11 cellular contexts compared by ENCODE assay signal in genomic region chr13:106100261-106100919, GRCh38.
A peak's percentile ranks its signal among the peaks of the same experiment; 100 is the strongest.
DNase-seq lines count a peak whose midpoint lies in the region; ATAC-seq and TF ChIP-seq lines count a peak whose summit lies in the region.
"Had no signal": no experiment of that assay in that cellular context is flagged by ENCODE, and none has a peak within 500 bp of the region (broad histone marks: within the 10 kb centered on the region; RNA-seq: fewer than 3 reads in every experiment).

No MANE protein-coding gene starts in this region.

- no peaks in the 10 kb centered on the region for H3K9me3 Mint-ChIP-seq in activated CD4-positive, alpha-beta memory T cell treated with anti-CD3 and anti-CD28 coated beads for 36 hours

- H3K27ac Mint-ChIP-seq in T-helper 17 cell = no peak overlapping the region
- no peak overlapping the region for H3K27ac Mint-ChIP-seq in activated CD4-positive, alpha-beta memory T cell treated with anti-CD3 and anti-CD28 coated beads for 36 hours

- ATAC-seq in heart left ventricle = peak; percentile 61 to 87 (median 76)
- ATAC-seq in Right ventricle myocardium superior (ENCODE audit: poor library complexity) = no peak
- peak; percentile 68 for ATAC-seq in upper lobe of right lung
- no peak for ATAC-seq in T-helper 17 cell
- ATAC-seq: gastroesophageal sphincter had no signal

- H3K4me1 ChIP-seq in heart left ventricle (peaks cover 0 to 11% (median 0%) of the 10 kb centered on the region in 12 donors), iPS-18a (ENCODE audit: control insufficient read depth, low read depth, low read length) (peaks cover 44% of the 10 kb centered on the region), upper lobe of right lung (no peaks in the 10 kb centered on the region)
- H3K4me1 ChIP-seq: gastroesophageal sphincter had no signal

- no peak for TF ChIP-seq POLR2A in heart left ventricle (IDR thresholded peaks at IDR 0.05)

- POLR2A ChIA-PET in activated CD4-positive, alpha-beta memory T cell treated with anti-CD3 and anti-CD28 coated beads for 36 hours (lab: Charles Lee) = no interaction called here

- H3K4me1 Mint-ChIP-seq in T-helper 17 cell = no peaks in the 10 kb centered on the region
- H3K4me1 Mint-ChIP-seq in activated CD4-positive, alpha-beta memory T cell treated with anti-CD3 and anti-CD28 coated beads for 36 hours (ENCODE audit: low read depth) = no peaks in the 10 kb centered on the region

- H3K4me3 Mint-ChIP-seq in T-helper 17 cell = no peak overlapping the region
- no peak overlapping the region for H3K4me3 Mint-ChIP-seq in activated CD4-positive, alpha-beta memory T cell treated with anti-CD3 and anti-CD28 coated beads for 36 hours

- 39 to 52% (median 48%) methylated on average over 7 of the region's 7 CpGs for WGBS in heart left ventricle, 4 donors

- no peak for TF ChIP-seq CTCF in heart left ventricle (IDR thresholded peaks at IDR 0.05)
- TF ChIP-seq CTCF in upper lobe of right lung (IDR thresholded peaks at IDR 0.05) = no peak

- no peaks in the 10 kb centered on the region for H3K9me3 ChIP-seq in heart left ventricle
- no peaks in the 10 kb centered on the region for H3K9me3 ChIP-seq in iPS-18a (ENCODE audit: control insufficient read depth, low read depth, low read length)
- no peaks in the 10 kb centered on the region for H3K9me3 ChIP-seq in upper lobe of right lung
- no peaks in the 10 kb centered on the region for H3K9me3 ChIP-seq in T-helper 17 cell (ENCODE audit: control insufficient read depth, low read length, poor library complexity, severe bottlenecking)
- H3K9me3 ChIP-seq: gastroesophageal sphincter had no signal

- peaks cover 5% of the 10 kb centered on the region for H3K27me3 Mint-ChIP-seq in T-helper 17 cell
- no peaks in the 10 kb centered on the region for H3K27me3 Mint-ChIP-seq in activated CD4-positive, alpha-beta memory T cell treated with anti-CD3 and anti-CD28 coated beads for 36 hours

- H3K36me3 ChIP-seq in heart left ventricle (no peaks in the 10 kb centered on the region), iPS-18a (ENCODE audit: control insufficient read depth, low read depth, low read length) (no peaks in the 10 kb centered on the region), upper lobe of right lung (no peaks in the 10 kb centered on the region)
- H3K36me3 ChIP-seq: gastroesophageal sphincter had no signal

- H3K27ac ChIP-seq in heart left ventricle (peak overlapping the region in 2 of 12 donors; percentile 16 to 50), iPS-18a (ENCODE audit: low read length) (peak overlapping the region; percentile 76), upper lobe of right lung (no peak overlapping the region)
- H3K27ac ChIP-seq: gastroesophageal sphincter had no signal

- H3K9ac ChIP-seq in iPS-18a (ENCODE audit: low read length) = peak overlapping the region; percentile 62

- CTCF ChIA-PET in activated CD4-positive, alpha-beta memory T cell treated with anti-CD3 and anti-CD28 coated beads for 36 hours (lab: Charles Lee) = interaction anchor here (0.6 kb wide), 1 partner anchor 814 kb away, joined by 3 read pairs; no protein-coding TSS in a partner anchor

- H3K27me3 ChIP-seq in heart left ventricle (peaks cover 0 to 5% (median 0%) of the 10 kb centered on the region in 9 donors), iPS-18a (ENCODE audit: control insufficient read depth, insufficient read depth, low read length) (no peaks in the 10 kb centered on the region), upper lobe of right lung (no peaks in the 10 kb centered on the region)
- H3K27me3 ChIP-seq: gastroesophageal sphincter had no signal

- DNase-seq in heart left ventricle (peak in 3 of 5 donors; percentile 15 to 40 (median 37)), Right ventricle myocardium superior (no peak), OCI-M1 (lab: John Stamatoyannopoulos, UW) (peak; percentile 30), upper lobe of right lung (no peak), T-helper 17 cell (no peak), NCI-H526 (lab: John Stamatoyannopoulos, UW) (no peak)
- DNase-seq in activated CD4-positive, alpha-beta memory T cell treated with anti-CD3 and anti-CD28 coated beads for 36 hours = no peak
- DNase-seq: NCI-H1417, T-helper 9 cell had no signal

- H3K4me3 ChIP-seq in heart left ventricle (no peak overlapping the region), iPS-18a (ENCODE audit: low read length) (peak overlapping the region; percentile 13), upper lobe of right lung (no peak overlapping the region)
- H3K4me3 ChIP-seq: gastroesophageal sphincter had no signal

- intact Hi-C loops in heart left ventricle (cut with DNase I) = no loop called here
- intact Hi-C loops in Right ventricle myocardium superior (cut with DNase I) = no loop called here
- intact Hi-C loops in upper lobe of right lung (cut with DNase I) = no loop called here
- intact Hi-C loops in activated CD4-positive, alpha-beta memory T cell treated with anti-CD3 and anti-CD28 coated beads for 36 hours (cut with micrococcal nuclease) = no loop called here

- no peaks in the 10 kb centered on the region for H3K36me3 Mint-ChIP-seq in T-helper 17 cell (ENCODE audit: low read depth)
- no peaks in the 10 kb centered on the region for H3K36me3 Mint-ChIP-seq in activated CD4-positive, alpha-beta memory T cell treated with anti-CD3 and anti-CD28 coated beads for 36 hours

Comparison
In these comparisons a context has a peak if more than half of its experiments do, and no peak if none do; other contexts are left out.
1. ATAC-seq: peak in heart left ventricle (4 of 4) and upper lobe of right lung (single experiment); none in Right ventricle myocardium superior (single experiment) and T-helper 17 cell (single experiment).
2. DNase-seq: peak in heart left ventricle (3 of 5) and OCI-M1 (single experiment); none in Right ventricle myocardium superior (single experiment), upper lobe of right lung (single experiment), T-helper 17 cell (0 of 3), activated CD4-positive, alpha-beta memory T cell treated with anti-CD3 and anti-CD28 coated beads for 36 hours (single experiment) and NCI-H526 (0 of 2).